1 cellular context compared by ENCODE assay signal in genomic region chr4:118773082-118773792, GRCh38.
TF ChIP-seq lines count a peak whose summit lies in the region.

No MANE protein-coding gene starts in this region.

TF ChIP-seq in WTC11, 78 proteins besides CTCF, POLR2A, EP300 and RAD21 (continued from another document):
- TF ChIP-seq E2F1 (CRISPR knock-in tag; IDR thresholded peaks at IDR 0.05) (no peak), ZBTB21 (CRISPR knock-in tag; IDR thresholded peaks at IDR 0.05; ENCODE audit: borderline replicate concordance) (no peak), TEAD1 (CRISPR knock-in tag; IDR thresholded peaks at IDR 0.05) (no peak)
TF ChIP-seq in WTC11: peak in this region for 0.
